Comparison of ENCODE assay signal across 8 cellular contexts in the genomic region with DNA sequence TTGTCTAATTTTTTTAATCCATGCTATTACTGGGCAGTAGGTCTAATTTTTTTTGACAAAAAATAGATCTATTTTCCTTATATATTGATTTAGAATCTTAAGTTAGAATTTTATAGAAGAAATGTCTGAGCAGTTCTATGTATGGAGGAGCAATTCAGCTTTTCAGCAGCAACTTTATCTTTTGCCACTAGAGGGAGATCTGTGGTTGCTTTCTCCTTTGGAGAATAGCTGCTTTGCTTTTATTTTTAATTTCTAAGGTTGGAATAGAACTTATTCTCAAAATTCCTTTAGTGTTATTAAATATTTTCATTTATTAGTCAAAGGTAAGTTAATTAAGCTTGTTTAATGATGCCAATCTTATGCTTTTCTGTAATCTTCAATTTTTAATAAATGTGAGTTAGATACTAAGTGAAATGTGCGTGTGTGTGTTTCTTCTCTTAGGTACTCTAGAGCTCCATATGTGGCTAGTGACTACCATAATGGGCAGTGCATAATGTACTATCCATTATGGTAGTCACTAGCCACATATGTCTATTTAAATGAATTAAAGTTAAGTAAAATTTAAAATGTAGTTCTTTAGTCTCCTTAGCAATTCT. TPM values are rescaled to one million over a fixed set of nuclear protein-coding genes. Genes with fewer than 3 reads are reported as not detected.
DNase-seq lines count a peak whose midpoint lies in the region; ATAC-seq and TF ChIP-seq lines count a peak whose summit lies in the region.

No MANE protein-coding gene starts in this region.

- intact Hi-C loops in sciatic nerve (cut with DNase I): no loop called here

- no peak overlapping the region for H3K4me3 Mint-ChIP-seq in activated T-helper 17 cell treated with anti-CD3 and anti-CD28 coated beads, Interleukin-2, amount 50 U/mL, for 72 hours

- ATAC-seq in GM19043 (IDR thresholded peaks at IDR 0.05; ENCODE audit: low read depth, unreplicated experiment) (peak; percentile 58), upper lobe of left lung (ENCODE audit: low FRiP score in 2 of 2) (no peak), sciatic nerve (no peak), HG03439 (IDR thresholded peaks at IDR 0.05; ENCODE audit: unreplicated experiment) (no peak)
- ATAC-seq in activated T-helper 17 cell treated with anti-CD3 and anti-CD28 coated beads, Interleukin-2, amount 50 U/mL, for 72 hours (replicated peaks): peak; percentile 50

- H3K27me3 ChIP-seq in upper lobe of left lung: no peaks in the 10 kb centered on the region

- H3K27me3 Mint-ChIP-seq in activated T-helper 17 cell treated with anti-CD3 and anti-CD28 coated beads, Interleukin-2, amount 50 U/mL, for 72 hours: no peaks in the 10 kb centered on the region

- 91 to 100% methylated on average over 1 of the region's 1 CpG for WGBS in upper lobe of left lung, 2 donors

- H3K4me1 ChIP-seq in upper lobe of left lung: no peaks in the 10 kb centered on the region

- TF ChIP-seq CTCF in upper lobe of left lung (IDR thresholded peaks at IDR 0.05): peak in 5 of 6 experiments; percentile 16 to 81 (median 50)

- no peaks in the 10 kb centered on the region for H3K4me1 Mint-ChIP-seq in activated T-helper 17 cell treated with anti-CD3 and anti-CD28 coated beads, Interleukin-2, amount 50 U/mL, for 72 hours

- TF ChIP-seq POLR2A in upper lobe of left lung (IDR thresholded peaks at IDR 0.05): no peak

- H3K27ac ChIP-seq in upper lobe of left lung: no peak overlapping the region

- H3K4me3 ChIP-seq in Jurkat, Clone E6-1 (ENCODE audit: low read length): no peak overlapping the region
- no peak overlapping the region for H3K4me3 ChIP-seq in upper lobe of left lung

- no peak for TF ChIP-seq EP300 in upper lobe of left lung (IDR thresholded peaks at IDR 0.05)

- H3K36me3 Mint-ChIP-seq in activated T-helper 17 cell treated with anti-CD3 and anti-CD28 coated beads, Interleukin-2, amount 50 U/mL, for 72 hours (ENCODE audit: low read depth): peaks cover 17% of the 10 kb centered on the region

- no peaks in the 10 kb centered on the region for H3K9me3 Mint-ChIP-seq in activated T-helper 17 cell treated with anti-CD3 and anti-CD28 coated beads, Interleukin-2, amount 50 U/mL, for 72 hours

- H3K36me3 ChIP-seq in upper lobe of left lung: peaks cover 0 to 14% (median 0%) of the 10 kb centered on the region in 4 donors

- peak; percentile 22 for DNase-seq in DMS53 treated with DMSO at 0.1 percent for 48 hours (lab: John Stamatoyannopoulos, UW; ENCODE audit: unreplicated experiment)
- peak; percentile 7 for DNase-seq in Jurkat, Clone E6-1 (ENCODE audit: low read depth, low spot score)
- peak; percentile 58 for DNase-seq in inferior parietal cortex (ENCODE audit: extremely low spot score)
- no peak for DNase-seq in upper lobe of left lung
- DNase-seq in sciatic nerve (ENCODE audit: low spot score): no peak

- no peak overlapping the region for H3K27ac Mint-ChIP-seq in activated T-helper 17 cell treated with anti-CD3 and anti-CD28 coated beads, Interleukin-2, amount 50 U/mL, for 72 hours

- H3K9me3 ChIP-seq in upper lobe of left lung: no peaks in the 10 kb centered on the region

RNA-seq across cellular contexts. Expression of a gene that starts 29.3 kb away (rescaled TPM):
- 9.9 TPM for polyA plus RNA-seq in Jurkat, Clone E6-1 (2012; ENCODE audit: insufficient read depth, insufficient read length)
- total RNA-seq in activated T-helper 17 cell treated with anti-CD3 and anti-CD28 coated beads, Interleukin-2, amount 50 U/mL, for 72 hours: 1 to 10 TPM; 9.6 TPM
- total RNA-seq in upper lobe of left lung (10 to 100 TPM in 5 of 6 donors, 1 to 10 TPM in 1; 8.3 to 25.4 (median 15.3) TPM), sciatic nerve (23.4 TPM)

RNA-seq across cellular contexts. Expression of a gene that starts 38.8 kb away (rescaled TPM):
- polyA plus RNA-seq in Jurkat, Clone E6-1 (2012; ENCODE audit: insufficient read depth, insufficient read length): 5.8 TPM
- total RNA-seq in activated T-helper 17 cell treated with anti-CD3 and anti-CD28 coated beads, Interleukin-2, amount 50 U/mL, for 72 hours: 1 to 10 TPM; 6.1 to 8.7 TPM
- 10 to 100 TPM in 1 of 6 donors, 1 to 10 TPM in 5; 2.3 to 13.5 (median 7.6) TPM for total RNA-seq in upper lobe of left lung
- 15.6 TPM for total RNA-seq in sciatic nerve

RNA-seq across cellular contexts. Expression of a gene that starts 59.1 kb away (rescaled TPM):
- polyA plus RNA-seq in Jurkat, Clone E6-1 (2012; ENCODE audit: insufficient read depth, insufficient read length): not detected
- not detected for total RNA-seq in activated T-helper 17 cell treated with anti-CD3 and anti-CD28 coated beads, Interleukin-2, amount 50 U/mL, for 72 hours
- total RNA-seq in upper lobe of left lung: not detected
- total RNA-seq in sciatic nerve: not detected

Comparison
In these comparisons a context has a peak if more than half of its experiments do, and no peak if none do; other contexts are left out.
1. DNase-seq: peak in DMS53 treated with DMSO at 0.1 percent for 48 hours (single experiment), Jurkat, Clone E6-1 (single experiment) and inferior parietal cortex (single experiment); none in upper lobe of left lung (0 of 2) and sciatic nerve (single experiment).
2. ATAC-seq: peak in GM19043 (single experiment) and activated T-helper 17 cell treated with anti-CD3 and anti-CD28 coated beads, Interleukin-2, amount 50 U/mL, for 72 hours (single experiment); none in upper lobe of left lung (0 of 2), sciatic nerve (single experiment) and HG03439 (single experiment).